Comparison of ENCODE assay signal across 21 cellular contexts in genomic region chr1:62964141-62964540, GRCh38.
DNase-seq lines count a peak whose midpoint lies in the region; ATAC-seq, FAIRE-seq and TF ChIP-seq lines count a peak whose summit lies in the region.
"Had no signal": no experiment of that assay in that cellular context is flagged by ENCODE, and none has a peak within 500 bp of the region (broad histone marks: within the 10 kb centered on the region; RNA-seq: fewer than 3 reads in every experiment).

No MANE protein-coding gene starts in this region.

- no peak for TF ChIP-seq CTCF in GM06990 (IDR thresholded peaks at IDR 0.05; ENCODE audit: insufficient read depth, low read length, poor library complexity, severe bottlenecking)

- no peak overlapping the region for H3K4me3 Mint-ChIP-seq in activated CD8-positive, alpha-beta T cell treated with anti-CD3 and anti-CD28 coated beads, Interleukin-2, amount 10 ng/mL, durations not matched to agents 7 days and 5 days
- H3K4me3 Mint-ChIP-seq: CD14-positive monocyte; T-helper 1 cell treated with Interleukin-12 subunit alpha and Interleukin-12 subunit beta and Interleukin-4 antibody, amounts not matched to agents 30 μg/mL and 1 μg/mL, for 36 hours had no signal

- ATAC-seq in GM18867 (IDR thresholded peaks at IDR 0.05; ENCODE audit: unreplicated experiment) (peak; percentile 67), GM21576 (IDR thresholded peaks at IDR 0.05; ENCODE audit: unreplicated experiment) (peak; percentile 53)
- no peak for ATAC-seq in activated CD8-positive, alpha-beta T cell treated with anti-CD3 and anti-CD28 coated beads, Interleukin-2, amount 10 ng/mL, durations not matched to agents 7 days and 5 days

- TF ChIP-seq POLR2A in H54 (IDR thresholded peaks at IDR 0.05; ENCODE audit: low read depth, low read length): no peak

- H3K27me3 ChIP-seq in GM06990 (replicated peaks; ENCODE audit: control insufficient read depth, insufficient read depth, low read length): no peaks in the 10 kb centered on the region

- DNase-seq in GM06990 (ENCODE audit: extremely low read depth, insufficient read length): peak; percentile 26
- DNase-seq in NCI-H526 treated with DMSO at 0.1 percent for 48 hours (lab: John Stamatoyannopoulos, UW): peak; percentile 11
- no peak for DNase-seq in NCI-H2196 (lab: John Stamatoyannopoulos, UW; ENCODE audit: unreplicated experiment)
- DNase-seq in H54 (ENCODE audit: insufficient read length, low spot score): no peak
- DNase-seq in COLO829 (ENCODE audit: low spot score): no peak
- no peak for DNase-seq in activated CD8-positive, alpha-beta T cell treated with anti-CD3 and anti-CD28 coated beads, Interleukin-2, amount 10 ng/mL, durations not matched to agents 7 days and 5 days
- DNase-seq: AML-193, COR-L47, DMS 273 treated with DMSO at 0.1 percent for 48 hours, DND-41, GOT3, KG1, MV-4-11, NCI-H1694 treated with DMSO at 0.1 percent for 48 hours, NCI-H226, PC-9 had no signal

- H3K36me3 ChIP-seq in GM06990 (ENCODE audit: control insufficient read depth, insufficient read depth, low read length): no peaks in the 10 kb centered on the region

- H3K4me3 ChIP-seq in GM06990 (replicated peaks; ENCODE audit: low read depth, low read length): no peak overlapping the region
- H3K4me3 ChIP-seq: PC-9 had no signal

- peaks cover 2% of the 10 kb centered on the region for H3K27me3 Mint-ChIP-seq in activated CD8-positive, alpha-beta T cell treated with anti-CD3 and anti-CD28 coated beads, Interleukin-2, amount 10 ng/mL, durations not matched to agents 7 days and 5 days (ENCODE audit: low read depth)

- no peaks in the 10 kb centered on the region for H3K4me1 Mint-ChIP-seq in activated CD8-positive, alpha-beta T cell treated with anti-CD3 and anti-CD28 coated beads, Interleukin-2, amount 10 ng/mL, durations not matched to agents 7 days and 5 days (ENCODE audit: low read depth)
- H3K4me1 Mint-ChIP-seq: CD14-positive monocyte had no signal

- H3K27ac Mint-ChIP-seq in activated CD8-positive, alpha-beta T cell treated with anti-CD3 and anti-CD28 coated beads, Interleukin-2, amount 10 ng/mL, durations not matched to agents 7 days and 5 days: no peak overlapping the region
- H3K27ac Mint-ChIP-seq: CD14-positive monocyte; T-helper 1 cell treated with Interleukin-12 subunit alpha and Interleukin-12 subunit beta and Interleukin-4 antibody, amounts not matched to agents 30 μg/mL and 1 μg/mL, for 36 hours had no signal

- CTCF ChIA-PET in activated CD8-positive, alpha-beta T cell treated with anti-CD3 and anti-CD28 coated beads, Interleukin-2, amount 10 ng/mL, durations not matched to agents 7 days and 5 days (lab: Charles Lee): interaction anchor here (1.1 kb wide), 1 partner anchor 185 kb away, joined by 3 read pairs; no protein-coding TSS in a partner anchor

- POLR2A ChIA-PET in activated CD8-positive, alpha-beta T cell treated with anti-CD3 and anti-CD28 coated beads, Interleukin-2, amount 10 ng/mL, durations not matched to agents 7 days and 5 days (lab: Charles Lee): interaction anchor here (0.6 kb wide), 2 partner anchors 33 to 498 kb away, joined by 3 read pairs; no protein-coding TSS in a partner anchor

- no peak for FAIRE-seq in H54 (lab: Jason Lieb, UNC)
- FAIRE-seq: GM12892 had no signal

- H3K9me3 Mint-ChIP-seq in activated CD8-positive, alpha-beta T cell treated with anti-CD3 and anti-CD28 coated beads, Interleukin-2, amount 10 ng/mL, durations not matched to agents 7 days and 5 days (ENCODE audit: insufficient read depth): no peaks in the 10 kb centered on the region
- H3K9me3 Mint-ChIP-seq: CD14-positive monocyte; T-helper 1 cell treated with Interleukin-12 subunit alpha and Interleukin-12 subunit beta and Interleukin-4 antibody, amounts not matched to agents 30 μg/mL and 1 μg/mL, for 36 hours had no signal

- no peaks in the 10 kb centered on the region for H3K36me3 Mint-ChIP-seq in activated CD8-positive, alpha-beta T cell treated with anti-CD3 and anti-CD28 coated beads, Interleukin-2, amount 10 ng/mL, durations not matched to agents 7 days and 5 days (ENCODE audit: low read depth)
- H3K36me3 Mint-ChIP-seq: CD14-positive monocyte had no signal

Comparison
In these comparisons a context has a peak if more than half of its experiments do, and no peak if none do; other contexts are left out.
1. DNase-seq: peak in GM06990 (single experiment) and NCI-H526 treated with DMSO at 0.1 percent for 48 hours (single experiment); none in NCI-H2196 (single experiment), H54 (single experiment), COLO829 (single experiment) and activated CD8-positive, alpha-beta T cell treated with anti-CD3 and anti-CD28 coated beads, Interleukin-2, amount 10 ng/mL, durations not matched to agents 7 days and 5 days (single experiment).